ENCODE assay signal across 8 cellular contexts in genomic region chrX:104112326-104112951, GRCh38. TPM values are rescaled to one million over a fixed set of nuclear protein-coding genes. Genes with fewer than 3 reads are reported as not detected.
DNase-seq lines count a peak whose midpoint lies in the region; ATAC-seq and TF ChIP-seq lines count a peak whose summit lies in the region.

TSS of gene ZCCHC18 (plus strand) at chrX:104112523. CDS start at chrX:104114112, 1,589 bp downstream.

- TF ChIP-seq CTCF in dorsolateral prefrontal cortex (IDR thresholded peaks at IDR 0.05 in 54 of 56, conservative IDR thresholded peaks at IDR 0.05 in 2 of 56; ENCODE audit: low read depth in 1 of 56, partially characterized antibody in 56 of 56) (peak in 2 of 56 donors; percentile 14 to 19), left lung (IDR thresholded peaks at IDR 0.05) (no peak)

- ATAC-seq in GM18511 (IDR thresholded peaks at IDR 0.05; ENCODE audit: unreplicated experiment) (peak; percentile 81), HG02885 (IDR thresholded peaks at IDR 0.05; ENCODE audit: poor library complexity, unreplicated experiment) (peak; percentile 71), left lung (peak; percentile 83)

- intact Hi-C loops in dorsolateral prefrontal cortex (cut with DNase I) = no loop called here
- intact Hi-C loops in left lung (cut with DNase I) = no loop called here

- peaks cover 0 to 81% (median 29%) of the 10 kb centered on the region in 45 donors for H3K27me3 ChIP-seq in dorsolateral prefrontal cortex
- peaks cover 3 to 16% of the 10 kb centered on the region in 2 donors for H3K27me3 ChIP-seq in left lung

- peak within 1 kb of the TSS in 43 of 59 donors; percentile 4 to 84 (median 61) for H3K27ac ChIP-seq in dorsolateral prefrontal cortex
- peak within 1 kb of the TSS in 1 of 2 donors; percentile 62 for H3K27ac ChIP-seq in left lung

- no peaks in the 10 kb centered on the region for H3K36me3 ChIP-seq in left lung

- H3K9me3 ChIP-seq in left lung = no peaks in the 10 kb centered on the region

- H3K4me3 ChIP-seq in dorsolateral prefrontal cortex (peak within 1 kb of the TSS; percentile 39 to 76 (median 62)), left lung (peak within 1 kb of the TSS; percentile 39 to 42)

- DNase-seq in A172 (ENCODE audit: low spot score) (peak; percentile 5), NCI-H1694 treated with DMSO at 0.1 percent for 48 hours (lab: John Stamatoyannopoulos, UW) (peak; percentile 5), dorsolateral prefrontal cortex (peak; percentile 35 to 69 (median 54)), left lung (peak; percentile 36 to 76)
- DNase-seq in activated CD4-positive, CD25-positive, alpha-beta regulatory T cell treated with anti-CD3 and anti-CD28 coated beads, Interleukin-2, amount 50 U/mL, for 72 hours = peak; percentile 56
- DNase-seq in stimulated activated CD8-positive, alpha-beta memory T cell treated with anti-CD3 and anti-CD28 coated beads, Interleukin-4, amount 100 ng/mL, for 48 hours = peak; percentile 56

- no peaks in the 10 kb centered on the region for H3K4me1 ChIP-seq in left lung

RNA-seq across cellular contexts. Expression of gene ZCCHC18, which starts in this region (rescaled TPM):
- 0.60 TPM in 1 of 2 replicates, not detected in the other for total RNA-seq in A172 (2014; rRNA removed; shearing (Covaris generic))
- total RNA-seq in dorsolateral prefrontal cortex (10 to 100 TPM in 61 of 120 experiments, 1 to 10 TPM in 59; 4.4 to 17.6 (median 10.2) TPM), left lung (1 to 10 TPM in 1 of 2 donors, under 1 TPM in 1; 0.42 to 1.4 TPM)

Comparison
In these comparisons a context has a peak if more than half of its experiments do, and no peak if none do; other contexts are left out.
1. Peak in DNase-seq in A172; RNA of the gene not detected or under 1 TPM.
2. DNase-seq: peak in every context shown above with its lines; median percentile 56 in activated CD4-positive, CD25-positive, alpha-beta regulatory T cell treated with anti-CD3 and anti-CD28 coated beads, Interleukin-2, amount 50 U/mL, for 72 hours; 56 in left lung; 56 in stimulated activated CD8-positive, alpha-beta memory T cell treated with anti-CD3 and anti-CD28 coated beads, Interleukin-4, amount 100 ng/mL, for 48 hours; 54 in dorsolateral prefrontal cortex; 5 in A172; 5 in NCI-H1694 treated with DMSO at 0.1 percent for 48 hours.